31 cellular contexts compared by ENCODE assay signal in genomic region chr1:24584103-24584764, GRCh38. TPM values are rescaled to one million over a fixed set of nuclear protein-coding genes. Genes with fewer than 3 reads are reported as not detected.
DNase-seq lines count a peak whose midpoint lies in the region; ATAC-seq and TF ChIP-seq lines count a peak whose summit lies in the region.
"Had no signal": no experiment of that assay in that cellular context is flagged by ENCODE, and none has a peak within 500 bp of the region (broad histone marks: within the 10 kb centered on the region; RNA-seq: fewer than 3 reads in every experiment).

No MANE protein-coding gene starts in this region.

- peaks cover 2% of the 10 kb centered on the region for H3K9me3 Mint-ChIP-seq in glutamatergic neuron (ENCODE audit: unreplicated experiment)
- H3K9me3 Mint-ChIP-seq in activated T-cell treated with anti-CD3 and anti-CD28 coated beads, Interleukin-2, amount 50 U/mL, for 4 hours = peaks cover 1% of the 10 kb centered on the region
- H3K9me3 Mint-ChIP-seq: activated CD4-positive, alpha-beta memory T cell treated with anti-CD3 and anti-CD28 coated beads, Interleukin-2, amount 10 ng/mL, durations not matched to agents 7 days and 5 days; activated naive CD4-positive, alpha-beta T cell treated with anti-CD3 and anti-CD28 coated beads, Interleukin-2, amount 10 ng/mL, durations not matched to agents 7 days and 5 days had no signal

- H3K4me3 ChIP-seq in cardiac muscle cell = no peak overlapping the region
- no peak overlapping the region for H3K4me3 ChIP-seq in lower lobe of right lung
- H3K4me3 ChIP-seq in upper lobe of right lung = no peak overlapping the region
- H3K4me3 ChIP-seq: BLaER1 treated with 17β-estradiol and CSF1 and Interleukin-3, amounts not matched to agents 10 nM and 100 nM; HAP-1; mucosa of descending colon; skin epidermis; tibial artery had no signal

- H3K4me1 Mint-ChIP-seq in glutamatergic neuron (ENCODE audit: low read depth, unreplicated experiment) = no peaks in the 10 kb centered on the region
- H3K4me1 Mint-ChIP-seq in activated T-cell treated with anti-CD3 and anti-CD28 coated beads, Interleukin-2, amount 50 U/mL, for 4 hours (ENCODE audit: low read depth) = peaks cover 5% of the 10 kb centered on the region
- H3K4me1 Mint-ChIP-seq: brain, nephron had no signal

- H3K27ac Mint-ChIP-seq in glutamatergic neuron (ENCODE audit: unreplicated experiment) = no peak overlapping the region
- H3K27ac Mint-ChIP-seq: activated CD4-positive, alpha-beta memory T cell treated with anti-CD3 and anti-CD28 coated beads, Interleukin-2, amount 10 ng/mL, durations not matched to agents 7 days and 5 days; activated naive CD4-positive, alpha-beta T cell treated with anti-CD3 and anti-CD28 coated beads, Interleukin-2, amount 10 ng/mL, durations not matched to agents 7 days and 5 days; brain; nephron had no signal

- TF ChIP-seq CTCF in cardiac muscle cell (IDR thresholded peaks at IDR 0.05; ENCODE audit: low read depth, low read length) (no peak), lower lobe of right lung (IDR thresholded peaks at IDR 0.05) (no peak), upper lobe of right lung (IDR thresholded peaks at IDR 0.05) (no peak), glutamatergic neuron (IDR thresholded peaks at IDR 0.05; ENCODE audit: partially characterized antibody, unreplicated experiment) (no peak)

- H3K36me3 ChIP-seq in cardiac muscle cell (no peaks in the 10 kb centered on the region), lower lobe of right lung (no peaks in the 10 kb centered on the region), upper lobe of right lung (no peaks in the 10 kb centered on the region)
- H3K36me3 ChIP-seq: BLaER1 treated with 17β-estradiol and CSF1 and Interleukin-3, amounts not matched to agents 10 nM and 100 nM; HAP-1; tibial artery had no signal

- H3K9me3 ChIP-seq in cardiac muscle cell (ENCODE audit: low read depth) (no peaks in the 10 kb centered on the region), lower lobe of right lung (no peaks in the 10 kb centered on the region), upper lobe of right lung (no peaks in the 10 kb centered on the region)
- H3K9me3 ChIP-seq: BLaER1 treated with 17β-estradiol and CSF1 and Interleukin-3, amounts not matched to agents 10 nM and 100 nM; mucosa of descending colon; tibial artery had no signal

- H3K27me3 ChIP-seq in cardiac muscle cell (no peaks in the 10 kb centered on the region), lower lobe of right lung (ENCODE audit: low read depth) (no peaks in the 10 kb centered on the region), upper lobe of right lung (peaks cover 3% of the 10 kb centered on the region)
- H3K27me3 ChIP-seq: BLaER1 treated with 17β-estradiol and CSF1 and Interleukin-3, amounts not matched to agents 10 nM and 100 nM had no signal

- H3K36me3 Mint-ChIP-seq in glutamatergic neuron (ENCODE audit: unreplicated experiment) = peaks cover 5% of the 10 kb centered on the region
- no peaks in the 10 kb centered on the region for H3K36me3 Mint-ChIP-seq in activated T-cell treated with anti-CD3 and anti-CD28 coated beads, Interleukin-2, amount 50 U/mL, for 4 hours (ENCODE audit: insufficient read depth)
- H3K36me3 Mint-ChIP-seq: activated naive CD4-positive, alpha-beta T cell treated with anti-CD3 and anti-CD28 coated beads, Interleukin-2, amount 10 ng/mL, durations not matched to agents 7 days and 5 days; brain had no signal

- H3K27me3 Mint-ChIP-seq in glutamatergic neuron (ENCODE audit: unreplicated experiment) = peaks cover 2% of the 10 kb centered on the region
- H3K27me3 Mint-ChIP-seq in activated T-cell treated with anti-CD3 and anti-CD28 coated beads, Interleukin-2, amount 50 U/mL, for 4 hours (ENCODE audit: low read depth) = no peaks in the 10 kb centered on the region

- peaks cover 7% of the 10 kb centered on the region for H3K4me1 ChIP-seq in cardiac muscle cell (ENCODE audit: low read depth)
- H3K4me1 ChIP-seq in lower lobe of right lung = peaks cover 4% of the 10 kb centered on the region
- peaks cover 4% of the 10 kb centered on the region for H3K4me1 ChIP-seq in upper lobe of right lung
- H3K4me1 ChIP-seq: tibial artery had no signal

- H3K4me3 Mint-ChIP-seq in glutamatergic neuron (ENCODE audit: unreplicated experiment) = no peak overlapping the region
- H3K4me3 Mint-ChIP-seq in activated T-cell treated with anti-CD3 and anti-CD28 coated beads, Interleukin-2, amount 50 U/mL, for 4 hours = no peak overlapping the region
- H3K4me3 Mint-ChIP-seq: activated CD4-positive, alpha-beta memory T cell treated with anti-CD3 and anti-CD28 coated beads, Interleukin-2, amount 10 ng/mL, durations not matched to agents 7 days and 5 days; activated naive CD4-positive, alpha-beta T cell treated with anti-CD3 and anti-CD28 coated beads, Interleukin-2, amount 10 ng/mL, durations not matched to agents 7 days and 5 days; brain; nephron had no signal

- peak; percentile 39 to 66 for ATAC-seq in lower lobe of right lung
- peak; percentile 65 for ATAC-seq in upper lobe of right lung
- no peak for ATAC-seq in activated T-cell treated with anti-CD3 and anti-CD28 coated beads, Interleukin-2, amount 50 U/mL, for 4 hours
- ATAC-seq: esophagus mucosa, mucosa of descending colon, Panc1 had no signal

- DNase-seq in DMS79 treated with DMSO at 0.1 percent for 48 hours (lab: John Stamatoyannopoulos, UW) = peak; percentile 10
- no peak for DNase-seq in DMS79 (lab: John Stamatoyannopoulos, UW)
- DNase-seq in cardiac muscle cell (ENCODE audit: low read depth in 1 of 2, low spot score in 1 of 2) = peak in 1 of 2 donors; percentile 15
- DNase-seq in lower lobe of right lung = no peak
- DNase-seq in upper lobe of right lung = no peak
- DNase-seq in glutamatergic neuron = no peak
- DNase-seq in activated T-cell treated with anti-CD3 and anti-CD28 coated beads, Interleukin-2, amount 50 U/mL, for 4 hours = no peak
- DNase-seq in DMS53 (lab: John Stamatoyannopoulos, UW) = no peak
- DNase-seq: activated CD4-positive, alpha-beta memory T cell treated with anti-CD3 and anti-CD28 coated beads, Interleukin-2, amount 10 ng/mL, durations not matched to agents 7 days and 5 days; activated CD8-positive, alpha-beta memory T cell treated with anti-CD3 and anti-CD28 coated beads, Interleukin-2, amount 50 U/mL, for 4 hours; activated naive CD4-positive, alpha-beta T cell treated with anti-CD3 and anti-CD28 coated beads, Interleukin-2, amount 10 ng/mL, durations not matched to agents 7 days and 5 days; COR-L47; KBM-7; mammary epithelial cell; mucosa of descending colon; NCI-H1417; NCI-H2081; NCI-H526; SIG-M5; tibial artery had no signal

- intact Hi-C loops in lower lobe of right lung (cut with DNase I) = no loop called here
- intact Hi-C loops in upper lobe of right lung (cut with DNase I) = no loop called here

- H3K27ac ChIP-seq in cardiac muscle cell (peak overlapping the region; percentile 22), lower lobe of right lung (no peak overlapping the region), upper lobe of right lung (no peak overlapping the region)
- H3K27ac ChIP-seq: 22Rv1; BLaER1 treated with 17β-estradiol and CSF1 and Interleukin-3, amounts not matched to agents 10 nM and 100 nM; skin epidermis; tibial artery had no signal

RNA-seq across cellular contexts. Expression of gene NCMAP, which starts 28.3 kb away (rescaled TPM):
- total RNA-seq in cardiac muscle cell = 0.11 TPM in 1 of 2 replicates, not detected in the other
- not detected in 2 replicates for polyA plus RNA-seq in cardiac muscle cell
- 9.2 TPM for total RNA-seq in lower lobe of right lung
- 10.7 TPM for total RNA-seq in upper lobe of right lung
- total RNA-seq in glutamatergic neuron (ENCODE audit: unreplicated experiment) = not detected
- under 1 TPM in 2 of 3 donors, not detected in 1; 0.08 to 0.10 TPM for total RNA-seq in activated T-cell treated with anti-CD3 and anti-CD28 coated beads, Interleukin-2, amount 50 U/mL, for 4 hours
- total RNA-seq: activated CD4-positive, alpha-beta memory T cell treated with anti-CD3 and anti-CD28 coated beads, Interleukin-2, amount 10 ng/mL, durations not matched to agents 7 days and 5 days; dermis microvascular lymphatic vessel endothelial cell; fibroblast of villous mesenchyme; osteoblast had no signal

RNA-seq across cellular contexts. Expression of gene SRRM1, which starts 58.9 kb away (rescaled TPM):
- total RNA-seq in cardiac muscle cell (75.4 and 133 TPM in 2 replicates), lower lobe of right lung (115 TPM), upper lobe of right lung (113 TPM), glutamatergic neuron (ENCODE audit: unreplicated experiment) (113 TPM)
- 139 and 217 TPM in 2 replicates for polyA plus RNA-seq in cardiac muscle cell
- total RNA-seq in activated T-cell treated with anti-CD3 and anti-CD28 coated beads, Interleukin-2, amount 50 U/mL, for 4 hours = 100 to 1,000 TPM; 202 to 215 (median 202) TPM

Comparison
In these comparisons a context has a peak if more than half of its experiments do, and no peak if none do; other contexts are left out.
1. ATAC-seq: peak in lower lobe of right lung (2 of 2) and upper lobe of right lung (single experiment); none in activated T-cell treated with anti-CD3 and anti-CD28 coated beads, Interleukin-2, amount 50 U/mL, for 4 hours (0 of 2).